Comparison of ENCODE assay signal across 8 cellular contexts in the genomic region with DNA sequence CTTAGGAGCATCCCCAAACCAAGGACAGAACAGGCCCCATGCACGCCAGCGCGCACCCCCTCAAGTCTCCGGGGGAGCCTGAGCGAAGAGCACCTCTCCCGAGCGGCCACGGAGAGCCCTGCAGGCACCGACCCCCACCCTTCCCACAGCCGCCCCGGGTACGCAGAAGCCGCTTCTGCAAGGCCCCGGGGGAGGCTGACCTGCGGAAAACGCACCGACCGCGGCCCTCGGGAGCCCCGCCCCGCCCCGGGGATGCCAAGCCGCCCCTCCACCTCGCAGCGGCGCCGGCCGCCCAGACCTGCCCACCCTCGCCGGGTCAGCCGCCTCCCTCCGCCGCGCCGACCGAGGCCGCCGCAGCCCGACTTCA. TPM values are rescaled to one million over a fixed set of nuclear protein-coding genes. Genes with fewer than 3 reads are reported as not detected.
DNase-seq lines count a peak whose midpoint lies in the region; ATAC-seq, FAIRE-seq and TF ChIP-seq lines count a peak whose summit lies in the region.

No MANE protein-coding gene starts in this region.

- H2AFZ ChIP-seq in HepG2 (ENCODE audit: low read length), result peak overlapping the region; percentile 77

- H3K4me3 ChIP-seq in HepG2 (replicated peaks in 1 of 3; ENCODE audit: insufficient read depth in 1 of 3, low read depth in 2 of 3, low read length in 3 of 3) (peak overlapping the region; percentile 78 to 95 (median 85)), thyroid gland (replicated peaks in 1 of 3) (peak overlapping the region; percentile 54 to 74 (median 63))

- BruUV-seq in HepG2 (replicated peaks; lab: Mats Ljungman, UMichigan), result no TSS peak

- POLR2A ChIA-PET in HepG2 (lab: Yijun Ruan, JAX), result interaction anchor here (1.0 to 3.3 kb wide), 7 partner anchors 9 to 59 kb away, joined by 3 to 19 read pairs (median 5); partner anchors contain the start of gene IPO8

- peaks cover 42% of the 10 kb centered on the region for H3K79me2 ChIP-seq in HepG2 (ENCODE audit: insufficient read depth, low read length)

- H3K36me3 ChIP-seq in HepG2 (replicated peaks in 1 of 2; ENCODE audit: control insufficient read depth in 1 of 2, insufficient read depth in 2 of 2, low read length in 2 of 2), result no peaks in the 10 kb centered on the region; a peak in 1 of 5 replicates
- no peaks in the 10 kb centered on the region for H3K36me3 ChIP-seq in thyroid gland

- 0% methylated on average over 3 of the region's 40 CpGs for WGBS in HepG2 (ENCODE audit: low lambda C conversion rate)
- WGBS in thyroid gland, 2 donors, result 0 to 2% methylated on average over 12 to 26 of the region's 40 CpGs

- TF ChIP-seq CTCF in HepG2 (CRISPR knock-in tag; IDR thresholded peaks at IDR 0.05), result no peak
- no peak for TF ChIP-seq CTCF in thyroid gland (IDR thresholded peaks at IDR 0.05)

- H3K9ac ChIP-seq in HepG2 (ENCODE audit: insufficient read depth, low read depth, low read length), result peak overlapping the region; percentile 71

- TF ChIP-seq POLR2A in HepG2 (IDR thresholded peaks at IDR 0.05; ENCODE audit: insufficient read depth in 1 of 2, low read depth in 2 of 2, low read length in 2 of 2) (no peak), thyroid gland (IDR thresholded peaks at IDR 0.05) (no peak)

- H3K9me3 ChIP-seq in HepG2 (ENCODE audit: low read length) (no peaks in the 10 kb centered on the region), thyroid gland (no peaks in the 10 kb centered on the region)

- intact Hi-C loops in HepG2 (cut with micrococcal nuclease; ENCODE audit: unreplicated experiment), result loop anchor here (2.0 kb wide), 3 partner anchors 22 to 52 kb away; no protein-coding TSS in a partner anchor
- intact Hi-C loops in thyroid gland (cut with DNase I), result loop anchor here (10.0 kb wide), 1 partner anchor 60 kb away; the partner anchor contains the start of gene IPO8

- TF ChIP-seq RAD21 in HepG2 (CRISPR knock-in tag; IDR thresholded peaks at IDR 0.05), result no peak

- H3K4me1 ChIP-seq in HepG2 (ENCODE audit: insufficient read depth, low read length) (peaks cover 55% of the 10 kb centered on the region), thyroid gland (peaks cover 8 to 9% of the 10 kb centered on the region in 2 donors)

- peak; percentile 35 to 91 for DNase-seq in NCI-H526 (lab: John Stamatoyannopoulos, UW)
- no peak for DNase-seq in NCI-H526 treated with DMSO at 0.1 percent for 48 hours (lab: John Stamatoyannopoulos, UW)
- peak; percentile 7 for DNase-seq in activated naive CD8-positive, alpha-beta T cell treated with anti-CD3 and anti-CD28 coated beads, Interleukin-2, amount 50 U/mL, for 16 hours (ENCODE audit: low read depth, low spot score)
- no peak for DNase-seq in HepG2 (ENCODE audit: low spot score)
- no peak for DNase-seq in thyroid gland
- no peak for DNase-seq in NCI-H226

- peak overlapping the region; percentile 96 for H3K4me2 ChIP-seq in HepG2 (ENCODE audit: low read depth, low read length)

- H3K27me3 ChIP-seq in HepG2 (ENCODE audit: control insufficient read depth in 1 of 2, insufficient read depth in 2 of 2, low read length in 2 of 2) (no peaks in the 10 kb centered on the region; a peak in 1 of 5 replicates), thyroid gland (no peaks in the 10 kb centered on the region)

- no peaks in the 10 kb centered on the region for H4K20me1 ChIP-seq in HepG2 (ENCODE audit: insufficient read depth, low read length)

- no peak for FAIRE-seq in HepG2 (lab: Jason Lieb, UNC)

- H3K27ac ChIP-seq in HepG2 (ENCODE audit: extremely low read length, insufficient read depth, low read length) (peak overlapping the region; percentile 71), thyroid gland (peak overlapping the region; percentile 10 to 76 (median 73))

- in situ Hi-C loops in HepG2 (cut with HindIII; ENCODE audit: extremely low pct_ligation_motif_present, low pct_unique_long_range_greater_than_20kb), result loop anchor here (5.0 kb wide), 1 partner anchor 53 kb away; no protein-coding TSS in a partner anchor

- ATAC-seq in HG03159 (IDR thresholded peaks at IDR 0.05; ENCODE audit: unreplicated experiment) (peak; percentile 35), HepG2 (no peak), GM18519 (IDR thresholded peaks at IDR 0.05; ENCODE audit: low FRiP score, unreplicated experiment) (no peak)

- CTCF ChIA-PET in HepG2 (lab: Yijun Ruan, JAX; ENCODE audit: low intra/inter-chr PET ratio, low total read pairs), result no interaction called here

- TF ChIP-seq EP300 in HepG2 (IDR thresholded peaks at IDR 0.05; ENCODE audit: low read depth in 2 of 2, low read length in 2 of 2) (no peak), HepG2 (CRISPR knock-in tag; IDR thresholded peaks at IDR 0.05; ENCODE audit: borderline replicate concordance) (no peak)

TF ChIP-seq in HepG2, 621 proteins besides CTCF, POLR2A, EP300 and RAD21 (continues in another document):
- TF ChIP-seq KMT2A (CRISPR knock-in tag; IDR thresholded peaks at IDR 0.05), result no peak

RNA-seq across cellular contexts. Expression of gene CAPRIN2, which starts 0.4 kb away (rescaled TPM):
- 12.0 and 21.7 TPM in 2 replicates for total RNA-seq in HepG2 (2016; rRNA removed; fragmentation: Illumina TruSeq; extraction: Trizol)
- total RNA-seq in HepG2 (2016; cell fraction: cytosol; rRNA removed; fragmentation: Illumina TruSeq; extraction: Trizol; ENCODE audit: low read depth), result 23.4 and 24.3 TPM in 2 replicates
- 14.1 and 22.8 TPM in 2 replicates for total RNA-seq in HepG2 (2016; cell fraction: insoluble cytoplasmic fraction; rRNA removed; fragmentation: Illumina TruSeq; extraction: Trizol)
- 20.0 and 22.6 TPM in 2 replicates for total RNA-seq in HepG2 (2016; cell fraction: membrane; rRNA removed; fragmentation: Illumina TruSeq; extraction: Trizol)
- total RNA-seq in HepG2 (2016; cell fraction: nucleus; rRNA removed; fragmentation: Illumina TruSeq; extraction: Trizol), result 43.3 and 48.9 TPM in 2 replicates
- 25.7 and 30.6 TPM in 2 replicates for polyA plus RNA-seq in HepG2 (2011; rRNA removed)
- 4.9 and 5.5 TPM in 2 replicates for polyA plus RNA-seq in HepG2 (2011; cell fraction: cytosol; rRNA removed)
- 102 and 115 TPM in 2 replicates for polyA plus RNA-seq in HepG2 (2011; cell fraction: nucleus; rRNA removed)
- polyA plus RNA-seq in HepG2 (2012), result 15.7 and 23.2 TPM in 2 replicates
- polyA plus RNA-seq in HepG2 (2016; cell fraction: cytosol; fragmentation: Illumina TruSeq; extraction: Trizol; ENCODE audit: low read depth), result 1.3 and 1.7 TPM in 2 replicates
- 9.7 and 12.3 TPM in 2 replicates for polyA plus RNA-seq in HepG2 (2016; cell fraction: insoluble cytoplasmic fraction; fragmentation: Illumina TruSeq; extraction: Trizol; ENCODE audit: low read depth)
- polyA plus RNA-seq in HepG2 (2016; cell fraction: membrane; fragmentation: Illumina TruSeq; extraction: Trizol; ENCODE audit: low read depth), result 4.0 and 4.7 TPM in 2 replicates
- polyA plus RNA-seq in HepG2 (2016; cell fraction: nucleus; fragmentation: Illumina TruSeq; extraction: Trizol; ENCODE audit: insufficient read depth, low read depth), result 105 and 125 TPM in 2 replicates
- 7.2 and 8.3 TPM in 2 replicates for polyA minus RNA-seq in HepG2 (2011; rRNA and poly(A)+ RNA removed; ENCODE audit: low replicate concordance)
- polyA minus RNA-seq in HepG2 (2011; cell fraction: cytosol; rRNA and poly(A)+ RNA removed), result 7.0 and 7.4 TPM in 2 replicates
- polyA minus RNA-seq in HepG2 (2011; cell fraction: nucleus; rRNA and poly(A)+ RNA removed), result 66.3 and 86.5 TPM in 2 replicates
- 10 to 100 TPM; 32.3 to 96.3 (median 43.8) TPM for total RNA-seq in thyroid gland

RNA-seq across cellular contexts. Expression of gene IPO8, which starts 58.7 kb away (rescaled TPM):
- total RNA-seq in HepG2 (2016; rRNA removed; fragmentation: Illumina TruSeq; extraction: Trizol) (21.8 and 40.0 TPM in 2 replicates), thyroid gland (10 to 100 TPM; 45.1 to 58.2 (median 51.3) TPM)
- 4.7 and 7.4 TPM in 2 replicates for total RNA-seq in HepG2 (2016; cell fraction: cytosol; rRNA removed; fragmentation: Illumina TruSeq; extraction: Trizol; ENCODE audit: low read depth)
- total RNA-seq in HepG2 (2016; cell fraction: insoluble cytoplasmic fraction; rRNA removed; fragmentation: Illumina TruSeq; extraction: Trizol), result 20.2 and 39.7 TPM in 2 replicates
- 10.2 and 11.3 TPM in 2 replicates for total RNA-seq in HepG2 (2016; cell fraction: membrane; rRNA removed; fragmentation: Illumina TruSeq; extraction: Trizol)
- total RNA-seq in HepG2 (2016; cell fraction: nucleus; rRNA removed; fragmentation: Illumina TruSeq; extraction: Trizol), result 30.0 and 34.6 TPM in 2 replicates
- 6.3 and 8.7 TPM in 2 replicates for polyA plus RNA-seq in HepG2 (2011; rRNA removed)
- 3.4 and 4.5 TPM in 2 replicates for polyA plus RNA-seq in HepG2 (2011; cell fraction: cytosol; rRNA removed)
- polyA plus RNA-seq in HepG2 (2011; cell fraction: nucleus; rRNA removed), result 9.9 and 11.7 TPM in 2 replicates
- 14.6 and 19.0 TPM in 2 replicates for polyA plus RNA-seq in HepG2 (2012)
- polyA plus RNA-seq in HepG2 (2016; cell fraction: cytosol; fragmentation: Illumina TruSeq; extraction: Trizol; ENCODE audit: low read depth), result 0.99 and 1.0 TPM in 2 replicates
- polyA plus RNA-seq in HepG2 (2016; cell fraction: insoluble cytoplasmic fraction; fragmentation: Illumina TruSeq; extraction: Trizol; ENCODE audit: low read depth), result 31.0 and 32.7 TPM in 2 replicates
- polyA plus RNA-seq in HepG2 (2016; cell fraction: membrane; fragmentation: Illumina TruSeq; extraction: Trizol; ENCODE audit: low read depth), result 3.6 and 4.3 TPM in 2 replicates
- 27.7 and 32.1 TPM in 2 replicates for polyA plus RNA-seq in HepG2 (2016; cell fraction: nucleus; fragmentation: Illumina TruSeq; extraction: Trizol; ENCODE audit: insufficient read depth, low read depth)
- polyA minus RNA-seq in HepG2 (2011; rRNA and poly(A)+ RNA removed; ENCODE audit: low replicate concordance), result 10.1 and 36.3 TPM in 2 replicates
- polyA minus RNA-seq in HepG2 (2011; cell fraction: cytosol; rRNA and poly(A)+ RNA removed), result 10.8 and 16.3 TPM in 2 replicates
- 37.1 and 48.5 TPM in 2 replicates for polyA minus RNA-seq in HepG2 (2011; cell fraction: nucleus; rRNA and poly(A)+ RNA removed)

Comparison
In these comparisons a context has a peak if more than half of its experiments do, and no peak if none do; other contexts are left out.
1. DNase-seq: peak in NCI-H526 (2 of 2) and activated naive CD8-positive, alpha-beta T cell treated with anti-CD3 and anti-CD28 coated beads, Interleukin-2, amount 50 U/mL, for 16 hours (single experiment); none in NCI-H526 treated with DMSO at 0.1 percent for 48 hours (single experiment), HepG2 (single experiment), thyroid gland (0 of 2) and NCI-H226 (single experiment).